Comparison of ENCODE assay signal across 15 cellular contexts in genomic region chr12:120961604-120962486, GRCh38. TPM values are rescaled to one million over a fixed set of nuclear protein-coding genes. Genes with fewer than 3 reads are reported as not detected.
DNase-seq lines count a peak whose midpoint lies in the region; ATAC-seq and TF ChIP-seq lines count a peak whose summit lies in the region.
"Had no signal": no experiment of that assay in that cellular context is flagged by ENCODE, and none has a peak within 500 bp of the region (broad histone marks: within the 10 kb centered on the region; RNA-seq: fewer than 3 reads in every experiment).

No MANE protein-coding gene starts in this region.

- H3K27ac ChIP-seq in adrenal gland: no peak overlapping the region
- peak overlapping the region in 2 of 3 donors; percentile 23 to 69 for H3K27ac ChIP-seq in right lobe of liver
- no peak overlapping the region for H3K27ac ChIP-seq in smooth muscle cell (ENCODE audit: low read depth)

- peaks cover 41% of the 10 kb centered on the region for H3K4me1 Mint-ChIP-seq in stimulated activated naive CD8-positive, alpha-beta T cell treated with anti-CD3 and anti-CD28 coated beads, Interleukin-15, Interleukin-2, amounts not matched to agents 100 ng/mL and 50 ng/mL, for 24 hours (ENCODE audit: low read depth)
- peaks cover 0 to 5% of the 10 kb centered on the region in 2 donors for H3K4me1 Mint-ChIP-seq in stimulated activated naive B cell treated with anti-CD40 and anti-IgM and Interleukin-4, amounts not matched to agents 10 μg/mL and 1 μg/mL and 100 μg/mL, for 72 hours

- no peaks in the 10 kb centered on the region for H3K27me3 Mint-ChIP-seq in stimulated activated naive CD8-positive, alpha-beta T cell treated with anti-CD3 and anti-CD28 coated beads, Interleukin-15, Interleukin-2, amounts not matched to agents 100 ng/mL and 50 ng/mL, for 24 hours
- peaks cover 8% of the 10 kb centered on the region in 2 donors for H3K27me3 Mint-ChIP-seq in stimulated activated naive B cell treated with anti-CD40 and anti-IgM and Interleukin-4, amounts not matched to agents 10 μg/mL and 1 μg/mL and 100 μg/mL, for 72 hours
- H3K27me3 Mint-ChIP-seq: CD4-positive, alpha-beta memory T cell had no signal

- no peak for DNase-seq in stimulated activated naive CD8-positive, alpha-beta T cell treated with anti-CD3 and anti-CD28 coated beads, Interleukin-15, Interleukin-2, amounts not matched to agents 100 U/mL and 50 U/mL, for 24 hours
- peak; percentile 31 to 54 (median 49) for DNase-seq in adrenal gland
- peak; percentile 73 to 89 (median 86) for DNase-seq in right lobe of liver
- no peak for DNase-seq in smooth muscle cell (lab: John Stamatoyannopoulos, UW; ENCODE audit: unreplicated experiment)
- DNase-seq in stimulated activated naive B cell treated with anti-CD40 and anti-IgM and Interleukin-4, amounts not matched to agents 10 μg/mL and 1 μg/mL and 100 μg/mL, for 72 hours: no peak
- DNase-seq: CD4-positive, alpha-beta memory T cell; erythroblast; stimulated activated CD4-positive, alpha-beta T cell treated with anti-CD3 and anti-CD28 coated beads, Interleukin-4, amount 100 ng/mL, for 24 hours had no signal

- ATAC-seq in stimulated activated naive CD8-positive, alpha-beta T cell treated with anti-CD3 and anti-CD28 coated beads, Interleukin-15, Interleukin-2, amounts not matched to agents 100 U/mL and 50 U/mL, for 24 hours: no peak
- ATAC-seq in right lobe of liver (peak; percentile 71 to 83 (median 78)), GM21526 (IDR thresholded peaks at IDR 0.05; ENCODE audit: low FRiP score, unreplicated experiment) (no peak), GM18502 (IDR thresholded peaks at IDR 0.05; ENCODE audit: poor library complexity, unreplicated experiment) (no peak)
- ATAC-seq in stimulated activated naive B cell treated with anti-CD40 and anti-IgM and Interleukin-4, amounts not matched to agents 10 μg/mL and 1 μg/mL and 100 μg/mL, for 72 hours (replicated peaks): no peak

- H3K27me3 ChIP-seq in adrenal gland: no peaks in the 10 kb centered on the region
- no peaks in the 10 kb centered on the region for H3K27me3 ChIP-seq in right lobe of liver
- no peaks in the 10 kb centered on the region for H3K27me3 ChIP-seq in smooth muscle cell (ENCODE audit: low read depth)

- TF ChIP-seq POLR2A in adrenal gland (IDR thresholded peaks at IDR 0.05) (no peak), right lobe of liver (IDR thresholded peaks at IDR 0.05) (no peak)

- WGBS in adrenal gland, 4 donors: 73 to 80% (median 75%) methylated on average over 17 of the region's 17 CpGs
- WGBS in right lobe of liver (ENCODE audit: insufficient coverage, low coverage, low lambda C conversion rate, missing lambda C conversion rate): 21% methylated on average over 14 of the region's 17 CpGs
- 78% methylated on average over 17 of the region's 17 CpGs for WGBS in smooth muscle cell (ENCODE audit: low lambda C conversion rate)

- no peaks in the 10 kb centered on the region for H4K20me1 ChIP-seq in smooth muscle cell (ENCODE audit: low read depth)

- H3K4me1 ChIP-seq in adrenal gland (replicated peaks in 1 of 2): no peaks in the 10 kb centered on the region
- peaks cover 0 to 18% (median 3%) of the 10 kb centered on the region in 4 donors for H3K4me1 ChIP-seq in right lobe of liver
- H3K4me1 ChIP-seq in smooth muscle cell (ENCODE audit: low read depth): no peaks in the 10 kb centered on the region

- no peak overlapping the region for H3K4me3 ChIP-seq in adrenal gland
- H3K4me3 ChIP-seq in right lobe of liver: no peak overlapping the region
- no peak overlapping the region for H3K4me3 ChIP-seq in smooth muscle cell

- peaks cover 4% of the 10 kb centered on the region for H3F3A ChIP-seq in smooth muscle cell (ENCODE audit: low read depth)

- H3K4me3 Mint-ChIP-seq in stimulated activated naive CD8-positive, alpha-beta T cell treated with anti-CD3 and anti-CD28 coated beads, Interleukin-15, Interleukin-2, amounts not matched to agents 100 ng/mL and 50 ng/mL, for 24 hours: peak overlapping the region; percentile 8
- H3K4me3 Mint-ChIP-seq in stimulated activated naive B cell treated with anti-CD40 and anti-IgM and Interleukin-4, amounts not matched to agents 10 μg/mL and 1 μg/mL and 100 μg/mL, for 72 hours: no peak overlapping the region
- H3K4me3 Mint-ChIP-seq: CD4-positive, alpha-beta memory T cell; T-helper 1 cell treated with Interleukin-12 subunit alpha and Interleukin-12 subunit beta and Interleukin-4 antibody, amounts not matched to agents 30 μg/mL and 1 μg/mL, for 36 hours had no signal

- H3K9me3 Mint-ChIP-seq in stimulated activated naive CD8-positive, alpha-beta T cell treated with anti-CD3 and anti-CD28 coated beads, Interleukin-15, Interleukin-2, amounts not matched to agents 100 ng/mL and 50 ng/mL, for 24 hours: no peaks in the 10 kb centered on the region
- no peaks in the 10 kb centered on the region for H3K9me3 Mint-ChIP-seq in stimulated activated naive B cell treated with anti-CD40 and anti-IgM and Interleukin-4, amounts not matched to agents 10 μg/mL and 1 μg/mL and 100 μg/mL, for 72 hours
- H3K9me3 Mint-ChIP-seq: CD4-positive, alpha-beta memory T cell; T-helper 1 cell treated with Interleukin-12 subunit alpha and Interleukin-12 subunit beta and Interleukin-4 antibody, amounts not matched to agents 30 μg/mL and 1 μg/mL, for 36 hours had no signal

- no peak for TF ChIP-seq CTCF in adrenal gland (IDR thresholded peaks at IDR 0.05)
- TF ChIP-seq CTCF in right lobe of liver (IDR thresholded peaks at IDR 0.05): no peak
- no peak for TF ChIP-seq CTCF in smooth muscle cell (IDR thresholded peaks at IDR 0.05; ENCODE audit: borderline replicate concordance, insufficient read depth, poor library complexity, severe bottlenecking)

- H3K4me2 ChIP-seq in smooth muscle cell: no peak overlapping the region

- peak overlapping the region; percentile 62 for H3K27ac Mint-ChIP-seq in stimulated activated naive CD8-positive, alpha-beta T cell treated with anti-CD3 and anti-CD28 coated beads, Interleukin-15, Interleukin-2, amounts not matched to agents 100 ng/mL and 50 ng/mL, for 24 hours
- H3K27ac Mint-ChIP-seq in stimulated activated naive B cell treated with anti-CD40 and anti-IgM and Interleukin-4, amounts not matched to agents 10 μg/mL and 1 μg/mL and 100 μg/mL, for 72 hours: no peak overlapping the region
- H3K27ac Mint-ChIP-seq: T-helper 1 cell treated with Interleukin-12 subunit alpha and Interleukin-12 subunit beta and Interleukin-4 antibody, amounts not matched to agents 30 μg/mL and 1 μg/mL, for 36 hours had no signal

- no peak overlapping the region for H2AFZ ChIP-seq in smooth muscle cell (ENCODE audit: low read depth)

- no peaks in the 10 kb centered on the region for H3K79me2 ChIP-seq in smooth muscle cell (ENCODE audit: low read depth)

- no peaks in the 10 kb centered on the region for H3K36me3 ChIP-seq in adrenal gland (replicated peaks in 1 of 2)
- H3K36me3 ChIP-seq in right lobe of liver: no peaks in the 10 kb centered on the region
- H3K36me3 ChIP-seq in smooth muscle cell (ENCODE audit: low read depth): no peaks in the 10 kb centered on the region

- H3K36me3 Mint-ChIP-seq in stimulated activated naive CD8-positive, alpha-beta T cell treated with anti-CD3 and anti-CD28 coated beads, Interleukin-15, Interleukin-2, amounts not matched to agents 100 ng/mL and 50 ng/mL, for 24 hours (ENCODE audit: low read depth): no peaks in the 10 kb centered on the region
- no peaks in the 10 kb centered on the region for H3K36me3 Mint-ChIP-seq in stimulated activated naive B cell treated with anti-CD40 and anti-IgM and Interleukin-4, amounts not matched to agents 10 μg/mL and 1 μg/mL and 100 μg/mL, for 72 hours
- H3K36me3 Mint-ChIP-seq: CD4-positive, alpha-beta memory T cell had no signal

- no peak overlapping the region for H3K9ac ChIP-seq in smooth muscle cell (ENCODE audit: low read depth)

- no peaks in the 10 kb centered on the region for H3K9me3 ChIP-seq in adrenal gland (replicated peaks in 1 of 3)
- H3K9me3 ChIP-seq in right lobe of liver: no peaks in the 10 kb centered on the region
- H3K9me3 ChIP-seq in smooth muscle cell (replicated peaks; ENCODE audit: low read depth): no peaks in the 10 kb centered on the region

- intact Hi-C loops in adrenal gland (cut with DNase I) (no loop called here), right lobe of liver (cut with DNase I) (no loop called here)

RNA-seq across cellular contexts. Expression of gene HNF1A, which starts 16.5 kb away (rescaled TPM):
- under 1 TPM in 1 of 8 donors, not detected in 7; 0.08 TPM for total RNA-seq in adrenal gland
- under 1 TPM in 1 of 3 donors, not detected in 2; 0.03 TPM for polyA plus RNA-seq in adrenal gland
- 10 to 100 TPM in 5 of 6 experiments, 1 to 10 TPM in 1; 9.8 to 20.5 (median 19.0) TPM for total RNA-seq in right lobe of liver
- total RNA-seq in smooth muscle cell: 0.09 TPM in 1 of 2 replicates, not detected in the other
- polyA plus RNA-seq in smooth muscle cell: not detected in 2 replicates
- total RNA-seq: CD4-positive, alpha-beta memory T cell; NCI-H460; omental fat pad; subcutaneous adipose tissue had no signal
- polyA plus RNA-seq: CD4-positive, alpha-beta memory T cell had no signal

RNA-seq across cellular contexts. Expression of gene C12orf43, which starts 54.4 kb away (rescaled TPM):
- total RNA-seq in adrenal gland: 10 to 100 TPM in 7 of 8 donors, 1 to 10 TPM in 1; 8.9 to 19.2 (median 13.4) TPM
- 10 to 100 TPM; 10.9 to 14.6 (median 13.0) TPM for polyA plus RNA-seq in adrenal gland
- 10 to 100 TPM in 2 of 6 experiments, 1 to 10 TPM in 4; 6.7 to 12.2 (median 8.8) TPM for total RNA-seq in right lobe of liver
- 9.4 and 11.0 TPM in 2 replicates for total RNA-seq in smooth muscle cell
- polyA plus RNA-seq in smooth muscle cell: 14.1 and 14.6 TPM in 2 replicates

RNA-seq across cellular contexts. Expression of gene SPPL3, which starts 57.7 kb away (rescaled TPM):
- total RNA-seq in adrenal gland (10 to 100 TPM; 10.5 to 50.3 (median 28.1) TPM), right lobe of liver (10 to 100 TPM; 10.7 to 26.6 (median 16.9) TPM), smooth muscle cell (14.7 and 27.0 TPM in 2 replicates)
- polyA plus RNA-seq in adrenal gland (10 to 100 TPM; 13.4 to 50.6 (median 13.4) TPM), smooth muscle cell (22.5 and 41.1 TPM in 2 replicates)

Comparison
In these comparisons a context has a peak if more than half of its experiments do, and no peak if none do; other contexts are left out.
1. ATAC-seq: peak in right lobe of liver (4 of 4); none in stimulated activated naive CD8-positive, alpha-beta T cell treated with anti-CD3 and anti-CD28 coated beads, Interleukin-15, Interleukin-2, amounts not matched to agents 100 U/mL and 50 U/mL, for 24 hours (single experiment), GM21526 (single experiment), stimulated activated naive B cell treated with anti-CD40 and anti-IgM and Interleukin-4, amounts not matched to agents 10 μg/mL and 1 μg/mL and 100 μg/mL, for 72 hours (0 of 2) and GM18502 (single experiment).
2. DNase-seq: peak in adrenal gland (7 of 7) and right lobe of liver (3 of 3); none in stimulated activated naive CD8-positive, alpha-beta T cell treated with anti-CD3 and anti-CD28 coated beads, Interleukin-15, Interleukin-2, amounts not matched to agents 100 U/mL and 50 U/mL, for 24 hours (single experiment), smooth muscle cell (single experiment) and stimulated activated naive B cell treated with anti-CD40 and anti-IgM and Interleukin-4, amounts not matched to agents 10 μg/mL and 1 μg/mL and 100 μg/mL, for 72 hours (single experiment).
3. H3K27ac ChIP-seq: peak in right lobe of liver (2 of 3); none in adrenal gland (0 of 5) and smooth muscle cell (single experiment).